In genomic region chr13:99606322-99607089, GRCh38 we compare ENCODE assay signal across 8 cellular contexts. TPM values are rescaled to one million over a fixed set of nuclear protein-coding genes. Genes with fewer than 3 reads are reported as not detected.
DNase-seq lines count a peak whose midpoint lies in the region; ATAC-seq lines count a peak whose summit lies in the region.

CLYBL (plus strand) TSS chr13:99606690.

- H3K27ac ChIP-seq in mesenchymal stem cell (ENCODE audit: low read length, poor library complexity, severe bottlenecking): peak within 1 kb of the TSS; percentile 73

- DNase-seq in CD1c-positive myeloid dendritic cell (ENCODE audit: extremely low spot score) (peak; percentile 90), NCI-H82 (lab: John Stamatoyannopoulos, UW) (peak; percentile 89), mesenchymal stem cell (peak; percentile 81)
- DNase-seq in activated CD8-positive, alpha-beta memory T cell treated with anti-CD3 and anti-CD28 coated beads for 24 hours: peak; percentile 96
- DNase-seq in effector CD8-positive, alpha-beta T cell (lab: John Stamatoyannopoulos, UW): peak; percentile 87
- peak; percentile 80 for DNase-seq in stimulated activated CD8-positive, alpha-beta memory T cell treated with anti-CD3 and anti-CD28 coated beads, Interleukin-12 subunit alpha, Interleukin-12 subunit beta, amount 100 ng/mL, for 4 hours (ENCODE audit: low read depth)

- peak within 1 kb of the TSS in 1 of 2 experiments; percentile 23 for H3K14ac ChIP-seq in mesenchymal stem cell (ENCODE audit: low read length in 2 of 2)

- H3K27me3 ChIP-seq in mesenchymal stem cell (ENCODE audit: control insufficient read depth in 1 of 2, insufficient read depth in 1 of 2, low read length in 2 of 2): peaks cover 0 to under 1% of the 10 kb centered on the region in 2 experiments

- H3K9ac ChIP-seq in mesenchymal stem cell (ENCODE audit: low read length): peak within 1 kb of the TSS; percentile 87

- H3K36me3 ChIP-seq in mesenchymal stem cell (ENCODE audit: control insufficient read depth in 1 of 2, insufficient read depth in 2 of 2, low read depth in 1 of 2, low read length in 2 of 2): no peaks in the 10 kb centered on the region

- H3K4ac ChIP-seq in mesenchymal stem cell (ENCODE audit: low read depth in 1 of 2, low read length in 2 of 2): peak within 1 kb of the TSS; percentile 62 to 64

- peaks cover 5% of the 10 kb centered on the region for H3K79me1 ChIP-seq in mesenchymal stem cell (replicated peaks; ENCODE audit: low read length, poor library complexity, severe bottlenecking)

- peak within 1 kb of the TSS; percentile 95 for H4K8ac ChIP-seq in mesenchymal stem cell (ENCODE audit: low read length)

- H2AFZ ChIP-seq in mesenchymal stem cell (ENCODE audit: low read depth, low read length): peak within 1 kb of the TSS; percentile 43

- H3K9me3 ChIP-seq in mesenchymal stem cell (ENCODE audit: control insufficient read depth, low read length): no peaks in the 10 kb centered on the region

- peak within 1 kb of the TSS; percentile 63 to 70 for H3K18ac ChIP-seq in mesenchymal stem cell (ENCODE audit: low read depth in 1 of 2, low read length in 2 of 2)

- H4K91ac ChIP-seq in mesenchymal stem cell (ENCODE audit: low read length): peak within 1 kb of the TSS; percentile 92

- WGBS in mesenchymal stem cell: 1% methylated on average over 37 of the region's 74 CpGs

- peak; percentile 81 for ATAC-seq in GM19328 (IDR thresholded peaks at IDR 0.05; ENCODE audit: unreplicated experiment)
- ATAC-seq in HG03460 (IDR thresholded peaks at IDR 0.05; ENCODE audit: unreplicated experiment): peak; percentile 79

- H3K4me3 ChIP-seq in mesenchymal stem cell (ENCODE audit: insufficient read depth in 1 of 2, low read depth in 1 of 2, low read length in 2 of 2): peak within 1 kb of the TSS; percentile 75 to 90

- H2BK5ac ChIP-seq in mesenchymal stem cell (ENCODE audit: low read depth, low read length, poor library complexity, severe bottlenecking): no peak within 1 kb of the TSS

- H2AK5ac ChIP-seq in mesenchymal stem cell (ENCODE audit: low read length, severe bottlenecking): no peak within 1 kb of the TSS

- H2BK120ac ChIP-seq in mesenchymal stem cell (ENCODE audit: low read depth, low read length): peak within 1 kb of the TSS; percentile 71

- H2BK15ac ChIP-seq in mesenchymal stem cell (ENCODE audit: low read depth, poor library complexity, severe bottlenecking): peak within 1 kb of the TSS; percentile 99

- H3K23ac ChIP-seq in mesenchymal stem cell (ENCODE audit: low read length in 2 of 2): no peak within 1 kb of the TSS

- no peak within 1 kb of the TSS for H2BK12ac ChIP-seq in mesenchymal stem cell (ENCODE audit: low read length in 2 of 2)

- H3K4me2 ChIP-seq in mesenchymal stem cell (ENCODE audit: low read length, poor library complexity, severe bottlenecking): peak within 1 kb of the TSS; percentile 68

- peaks cover 5% of the 10 kb centered on the region for H3K4me1 ChIP-seq in mesenchymal stem cell (ENCODE audit: control insufficient read depth, insufficient read depth, low read depth, low read length)

RNA-seq across cellular contexts. Expression of gene CLYBL, which starts in this region (rescaled TPM):
- polyA plus RNA-seq in mesenchymal stem cell (2013, experiment 1 of 2): 2.1 TPM
- 2.2 TPM for polyA plus RNA-seq in mesenchymal stem cell (2013, experiment 2 of 2)

Comparison
In these comparisons a context has a peak if more than half of its experiments do, and no peak if none do; other contexts are left out.
1. Peak in every context shown above with its lines: DNase-seq, ATAC-seq, H3K4me3 ChIP-seq and H3K27ac ChIP-seq.